Comparison of ENCODE assay signal across 1 cellular context in genomic region chr20:18496740-18497592, GRCh38.
TF ChIP-seq lines count a peak whose summit lies in the region.

RBBP9 (minus strand) TSS chr20:18497225; CDS start chr20:18497167, 58 bp downstream.

TF ChIP-seq in HEK293, 187 proteins besides CTCF, POLR2A, EP300 and RAD21 (continued from another document):
- TF ChIP-seq ZNF280D (tag by site-specific recombination; IDR thresholded peaks at IDR 0.05) (no peak), ZBTB8A (tag by site-specific recombination; IDR thresholded peaks at IDR 0.05) (peak; percentile 93), SALL2 (tag by site-specific recombination; IDR thresholded peaks at IDR 0.05; ENCODE audit: borderline replicate concordance) (no peak), ZNF670 (tag by site-specific recombination; IDR thresholded peaks at IDR 0.05; ENCODE audit: low read depth) (no peak), AEBP2 (tag by site-specific recombination; IDR thresholded peaks at IDR 0.05; ENCODE audit: borderline replicate concordance) (no peak), ZNF677 (tag by site-specific recombination; IDR thresholded peaks at IDR 0.05) (no peak), ZNF416 (tag by site-specific recombination; IDR thresholded peaks at IDR 0.05) (no peak), PRDM6 (tag by site-specific recombination; IDR thresholded peaks at IDR 0.05) (no peak), ZNF76 (tag by site-specific recombination; IDR thresholded peaks at IDR 0.05; ENCODE audit: borderline replicate concordance, low read depth) (peak; percentile 97), GLI4 (tag by site-specific recombination; IDR thresholded peaks at IDR 0.05) (no peak), ZNF155 (tag by site-specific recombination; IDR thresholded peaks at IDR 0.05) (no peak), TRIM28 (IDR thresholded peaks at IDR 0.05; ENCODE audit: borderline replicate concordance, low read length) (peak; percentile 86; the same call in 1 of the 2 replicates), ZNF837 (tag by site-specific recombination; IDR thresholded peaks at IDR 0.05) (no peak), ZNF354C (tag by site-specific recombination; IDR thresholded peaks at IDR 0.05; ENCODE audit: borderline replicate concordance, low read depth) (no peak), ZNF510 (tag by site-specific recombination; IDR thresholded peaks at IDR 0.05; ENCODE audit: insufficient replicate concordance) (no peak), ZNF138 (tag by site-specific recombination; IDR thresholded peaks at IDR 0.05; ENCODE audit: borderline replicate concordance) (no peak), ZNF146 (tag by site-specific recombination; IDR thresholded peaks at IDR 0.05) (no peak), ZNF133 (tag by site-specific recombination; IDR thresholded peaks at IDR 0.05) (no peak), ZBTB17 (tag by site-specific recombination; IDR thresholded peaks at IDR 0.05) (peak; percentile 99), ATF2 (tag by site-specific recombination; IDR thresholded peaks at IDR 0.05; ENCODE audit: low read depth) (no peak), KLF8 (tag by site-specific recombination; IDR thresholded peaks at IDR 0.05) (peak; percentile 77), ZNF548 (tag by site-specific recombination; IDR thresholded peaks at IDR 0.05) (no peak), ZNF23 (tag by site-specific recombination; IDR thresholded peaks at IDR 0.05; ENCODE audit: borderline replicate concordance) (no peak), ZSCAN5A (tag by site-specific recombination; IDR thresholded peaks at IDR 0.05) (no peak), ZNF202 (tag by site-specific recombination; IDR thresholded peaks at IDR 0.05; ENCODE audit: borderline replicate concordance) (no peak), ZSCAN16 (tag by site-specific recombination; IDR thresholded peaks at IDR 0.05) (no peak), HOXA7 (CRISPR knock-in tag; IDR thresholded peaks at IDR 0.05; ENCODE audit: borderline replicate concordance) (no peak), ZNF624 (tag by site-specific recombination; IDR thresholded peaks at IDR 0.05) (no peak), ZNF394 (tag by site-specific recombination; IDR thresholded peaks at IDR 0.05; ENCODE audit: borderline replicate concordance) (no peak; the same call in 1 of the 2 replicates), ZBTB21 (tag by site-specific recombination; IDR thresholded peaks at IDR 0.05) (no peak), HOXC10 (CRISPR knock-in tag; IDR thresholded peaks at IDR 0.05) (no peak)
- TF ChIP-seq, protein P1, sequence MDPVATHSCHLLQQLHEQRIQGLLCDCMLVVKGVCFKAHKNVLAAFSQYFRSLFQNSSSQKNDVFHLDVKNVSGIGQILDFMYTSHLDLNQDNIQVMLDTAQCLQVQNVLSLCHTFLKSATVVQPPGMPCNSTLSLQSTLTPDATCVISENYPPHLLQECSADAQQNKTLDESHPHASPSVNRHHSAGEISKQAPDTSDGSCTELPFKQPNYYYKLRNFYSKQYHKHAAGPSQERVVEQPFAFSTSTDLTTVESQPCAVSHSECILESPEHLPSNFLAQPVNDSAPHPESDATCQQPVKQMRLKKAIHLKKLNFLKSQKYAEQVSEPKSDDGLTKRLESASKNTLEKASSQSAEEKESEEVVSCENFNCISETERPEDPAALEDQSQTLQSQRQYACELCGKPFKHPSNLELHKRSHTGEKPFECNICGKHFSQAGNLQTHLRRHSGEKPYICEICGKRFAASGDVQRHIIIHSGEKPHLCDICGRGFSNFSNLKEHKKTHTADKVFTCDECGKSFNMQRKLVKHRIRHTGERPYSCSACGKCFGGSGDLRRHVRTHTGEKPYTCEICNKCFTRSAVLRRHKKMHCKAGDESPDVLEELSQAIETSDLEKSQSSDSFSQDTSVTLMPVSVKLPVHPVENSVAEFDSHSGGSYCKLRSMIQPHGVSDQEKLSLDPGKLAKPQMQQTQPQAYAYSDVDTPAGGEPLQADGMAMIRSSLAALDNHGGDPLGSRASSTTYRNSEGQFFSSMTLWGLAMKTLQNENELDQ (tag by site-specific recombination; IDR thresholded peaks at IDR 0.05; ENCODE audit: low read depth): no peak
- TF ChIP-seq, protein P2, sequence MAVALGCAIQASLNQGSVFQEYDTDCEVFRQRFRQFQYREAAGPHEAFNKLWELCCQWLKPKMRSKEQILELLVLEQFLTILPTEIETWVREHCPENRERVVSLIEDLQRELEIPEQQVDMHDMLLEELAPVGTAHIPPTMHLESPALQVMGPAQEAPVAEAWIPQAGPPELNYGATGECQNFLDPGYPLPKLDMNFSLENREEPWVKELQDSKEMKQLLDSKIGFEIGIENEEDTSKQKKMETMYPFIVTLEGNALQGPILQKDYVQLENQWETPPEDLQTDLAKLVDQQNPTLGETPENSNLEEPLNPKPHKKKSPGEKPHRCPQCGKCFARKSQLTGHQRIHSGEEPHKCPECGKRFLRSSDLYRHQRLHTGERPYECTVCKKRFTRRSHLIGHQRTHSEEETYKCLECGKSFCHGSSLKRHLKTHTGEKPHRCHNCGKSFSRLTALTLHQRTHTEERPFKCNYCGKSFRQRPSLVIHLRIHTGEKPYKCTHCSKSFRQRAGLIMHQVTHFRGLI (tag by site-specific recombination; IDR thresholded peaks at IDR 0.05): peak; percentile 98
- TF ChIP-seq, protein P3, sequence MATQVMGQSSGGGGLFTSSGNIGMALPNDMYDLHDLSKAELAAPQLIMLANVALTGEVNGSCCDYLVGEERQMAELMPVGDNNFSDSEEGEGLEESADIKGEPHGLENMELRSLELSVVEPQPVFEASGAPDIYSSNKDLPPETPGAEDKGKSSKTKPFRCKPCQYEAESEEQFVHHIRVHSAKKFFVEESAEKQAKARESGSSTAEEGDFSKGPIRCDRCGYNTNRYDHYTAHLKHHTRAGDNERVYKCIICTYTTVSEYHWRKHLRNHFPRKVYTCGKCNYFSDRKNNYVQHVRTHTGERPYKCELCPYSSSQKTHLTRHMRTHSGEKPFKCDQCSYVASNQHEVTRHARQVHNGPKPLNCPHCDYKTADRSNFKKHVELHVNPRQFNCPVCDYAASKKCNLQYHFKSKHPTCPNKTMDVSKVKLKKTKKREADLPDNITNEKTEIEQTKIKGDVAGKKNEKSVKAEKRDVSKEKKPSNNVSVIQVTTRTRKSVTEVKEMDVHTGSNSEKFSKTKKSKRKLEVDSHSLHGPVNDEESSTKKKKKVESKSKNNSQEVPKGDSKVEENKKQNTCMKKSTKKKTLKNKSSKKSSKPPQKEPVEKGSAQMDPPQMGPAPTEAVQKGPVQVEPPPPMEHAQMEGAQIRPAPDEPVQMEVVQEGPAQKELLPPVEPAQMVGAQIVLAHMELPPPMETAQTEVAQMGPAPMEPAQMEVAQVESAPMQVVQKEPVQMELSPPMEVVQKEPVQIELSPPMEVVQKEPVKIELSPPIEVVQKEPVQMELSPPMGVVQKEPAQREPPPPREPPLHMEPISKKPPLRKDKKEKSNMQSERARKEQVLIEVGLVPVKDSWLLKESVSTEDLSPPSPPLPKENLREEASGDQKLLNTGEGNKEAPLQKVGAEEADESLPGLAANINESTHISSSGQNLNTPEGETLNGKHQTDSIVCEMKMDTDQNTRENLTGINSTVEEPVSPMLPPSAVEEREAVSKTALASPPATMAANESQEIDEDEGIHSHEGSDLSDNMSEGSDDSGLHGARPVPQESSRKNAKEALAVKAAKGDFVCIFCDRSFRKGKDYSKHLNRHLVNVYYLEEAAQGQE (tag by site-specific recombination; IDR thresholded peaks at IDR 0.05): no peak
- TF ChIP-seq, protein P4, sequence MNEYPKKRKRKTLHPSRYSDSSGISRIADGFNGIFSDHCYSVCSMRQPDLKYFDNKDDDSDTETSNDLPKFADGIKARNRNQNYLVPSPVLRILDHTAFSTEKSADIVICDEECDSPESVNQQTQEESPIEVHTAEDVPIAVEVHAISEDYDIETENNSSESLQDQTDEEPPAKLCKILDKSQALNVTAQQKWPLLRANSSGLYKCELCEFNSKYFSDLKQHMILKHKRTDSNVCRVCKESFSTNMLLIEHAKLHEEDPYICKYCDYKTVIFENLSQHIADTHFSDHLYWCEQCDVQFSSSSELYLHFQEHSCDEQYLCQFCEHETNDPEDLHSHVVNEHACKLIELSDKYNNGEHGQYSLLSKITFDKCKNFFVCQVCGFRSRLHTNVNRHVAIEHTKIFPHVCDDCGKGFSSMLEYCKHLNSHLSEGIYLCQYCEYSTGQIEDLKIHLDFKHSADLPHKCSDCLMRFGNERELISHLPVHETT (tag by site-specific recombination; IDR thresholded peaks at IDR 0.05): no peak; the same call in 1 of the 2 replicates
- TF ChIP-seq, protein P5, sequence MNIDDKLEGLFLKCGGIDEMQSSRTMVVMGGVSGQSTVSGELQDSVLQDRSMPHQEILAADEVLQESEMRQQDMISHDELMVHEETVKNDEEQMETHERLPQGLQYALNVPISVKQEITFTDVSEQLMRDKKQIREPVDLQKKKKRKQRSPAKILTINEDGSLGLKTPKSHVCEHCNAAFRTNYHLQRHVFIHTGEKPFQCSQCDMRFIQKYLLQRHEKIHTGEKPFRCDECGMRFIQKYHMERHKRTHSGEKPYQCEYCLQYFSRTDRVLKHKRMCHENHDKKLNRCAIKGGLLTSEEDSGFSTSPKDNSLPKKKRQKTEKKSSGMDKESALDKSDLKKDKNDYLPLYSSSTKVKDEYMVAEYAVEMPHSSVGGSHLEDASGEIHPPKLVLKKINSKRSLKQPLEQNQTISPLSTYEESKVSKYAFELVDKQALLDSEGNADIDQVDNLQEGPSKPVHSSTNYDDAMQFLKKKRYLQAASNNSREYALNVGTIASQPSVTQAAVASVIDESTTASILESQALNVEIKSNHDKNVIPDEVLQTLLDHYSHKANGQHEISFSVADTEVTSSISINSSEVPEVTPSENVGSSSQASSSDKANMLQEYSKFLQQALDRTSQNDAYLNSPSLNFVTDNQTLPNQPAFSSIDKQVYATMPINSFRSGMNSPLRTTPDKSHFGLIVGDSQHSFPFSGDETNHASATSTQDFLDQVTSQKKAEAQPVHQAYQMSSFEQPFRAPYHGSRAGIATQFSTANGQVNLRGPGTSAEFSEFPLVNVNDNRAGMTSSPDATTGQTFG (tag by site-specific recombination; IDR thresholded peaks at IDR 0.05; ENCODE audit: borderline replicate concordance): no peak
TF ChIP-seq in HEK293: peak in this region for 48.
